ENCODE assay signal across 1 cellular context in the genomic region with DNA sequence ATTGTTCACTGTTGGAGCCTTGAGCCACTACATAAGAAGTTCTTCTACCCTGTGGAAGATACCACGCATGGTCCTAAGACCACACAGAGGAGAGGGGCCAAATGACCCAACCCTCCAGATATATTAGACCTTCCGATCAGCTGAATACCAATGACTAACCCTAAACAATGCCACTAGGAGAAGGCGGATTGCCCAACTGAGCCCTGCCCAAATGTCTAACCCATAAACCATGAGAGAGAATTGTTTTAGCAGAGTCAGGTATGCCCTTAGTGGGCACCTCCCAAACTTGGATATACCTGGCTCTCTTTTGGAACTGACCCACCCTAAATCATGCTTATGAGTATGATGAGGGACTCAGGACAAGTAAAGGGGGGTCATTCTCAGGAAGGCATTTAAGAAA.
TF ChIP-seq lines count a peak whose summit lies in the region.

No MANE protein-coding gene starts in this region.

TF ChIP-seq in GM23338, 12 proteins besides CTCF, POLR2A, EP300 and RAD21 (continued from another document):
- TF ChIP-seq, protein P1, sequence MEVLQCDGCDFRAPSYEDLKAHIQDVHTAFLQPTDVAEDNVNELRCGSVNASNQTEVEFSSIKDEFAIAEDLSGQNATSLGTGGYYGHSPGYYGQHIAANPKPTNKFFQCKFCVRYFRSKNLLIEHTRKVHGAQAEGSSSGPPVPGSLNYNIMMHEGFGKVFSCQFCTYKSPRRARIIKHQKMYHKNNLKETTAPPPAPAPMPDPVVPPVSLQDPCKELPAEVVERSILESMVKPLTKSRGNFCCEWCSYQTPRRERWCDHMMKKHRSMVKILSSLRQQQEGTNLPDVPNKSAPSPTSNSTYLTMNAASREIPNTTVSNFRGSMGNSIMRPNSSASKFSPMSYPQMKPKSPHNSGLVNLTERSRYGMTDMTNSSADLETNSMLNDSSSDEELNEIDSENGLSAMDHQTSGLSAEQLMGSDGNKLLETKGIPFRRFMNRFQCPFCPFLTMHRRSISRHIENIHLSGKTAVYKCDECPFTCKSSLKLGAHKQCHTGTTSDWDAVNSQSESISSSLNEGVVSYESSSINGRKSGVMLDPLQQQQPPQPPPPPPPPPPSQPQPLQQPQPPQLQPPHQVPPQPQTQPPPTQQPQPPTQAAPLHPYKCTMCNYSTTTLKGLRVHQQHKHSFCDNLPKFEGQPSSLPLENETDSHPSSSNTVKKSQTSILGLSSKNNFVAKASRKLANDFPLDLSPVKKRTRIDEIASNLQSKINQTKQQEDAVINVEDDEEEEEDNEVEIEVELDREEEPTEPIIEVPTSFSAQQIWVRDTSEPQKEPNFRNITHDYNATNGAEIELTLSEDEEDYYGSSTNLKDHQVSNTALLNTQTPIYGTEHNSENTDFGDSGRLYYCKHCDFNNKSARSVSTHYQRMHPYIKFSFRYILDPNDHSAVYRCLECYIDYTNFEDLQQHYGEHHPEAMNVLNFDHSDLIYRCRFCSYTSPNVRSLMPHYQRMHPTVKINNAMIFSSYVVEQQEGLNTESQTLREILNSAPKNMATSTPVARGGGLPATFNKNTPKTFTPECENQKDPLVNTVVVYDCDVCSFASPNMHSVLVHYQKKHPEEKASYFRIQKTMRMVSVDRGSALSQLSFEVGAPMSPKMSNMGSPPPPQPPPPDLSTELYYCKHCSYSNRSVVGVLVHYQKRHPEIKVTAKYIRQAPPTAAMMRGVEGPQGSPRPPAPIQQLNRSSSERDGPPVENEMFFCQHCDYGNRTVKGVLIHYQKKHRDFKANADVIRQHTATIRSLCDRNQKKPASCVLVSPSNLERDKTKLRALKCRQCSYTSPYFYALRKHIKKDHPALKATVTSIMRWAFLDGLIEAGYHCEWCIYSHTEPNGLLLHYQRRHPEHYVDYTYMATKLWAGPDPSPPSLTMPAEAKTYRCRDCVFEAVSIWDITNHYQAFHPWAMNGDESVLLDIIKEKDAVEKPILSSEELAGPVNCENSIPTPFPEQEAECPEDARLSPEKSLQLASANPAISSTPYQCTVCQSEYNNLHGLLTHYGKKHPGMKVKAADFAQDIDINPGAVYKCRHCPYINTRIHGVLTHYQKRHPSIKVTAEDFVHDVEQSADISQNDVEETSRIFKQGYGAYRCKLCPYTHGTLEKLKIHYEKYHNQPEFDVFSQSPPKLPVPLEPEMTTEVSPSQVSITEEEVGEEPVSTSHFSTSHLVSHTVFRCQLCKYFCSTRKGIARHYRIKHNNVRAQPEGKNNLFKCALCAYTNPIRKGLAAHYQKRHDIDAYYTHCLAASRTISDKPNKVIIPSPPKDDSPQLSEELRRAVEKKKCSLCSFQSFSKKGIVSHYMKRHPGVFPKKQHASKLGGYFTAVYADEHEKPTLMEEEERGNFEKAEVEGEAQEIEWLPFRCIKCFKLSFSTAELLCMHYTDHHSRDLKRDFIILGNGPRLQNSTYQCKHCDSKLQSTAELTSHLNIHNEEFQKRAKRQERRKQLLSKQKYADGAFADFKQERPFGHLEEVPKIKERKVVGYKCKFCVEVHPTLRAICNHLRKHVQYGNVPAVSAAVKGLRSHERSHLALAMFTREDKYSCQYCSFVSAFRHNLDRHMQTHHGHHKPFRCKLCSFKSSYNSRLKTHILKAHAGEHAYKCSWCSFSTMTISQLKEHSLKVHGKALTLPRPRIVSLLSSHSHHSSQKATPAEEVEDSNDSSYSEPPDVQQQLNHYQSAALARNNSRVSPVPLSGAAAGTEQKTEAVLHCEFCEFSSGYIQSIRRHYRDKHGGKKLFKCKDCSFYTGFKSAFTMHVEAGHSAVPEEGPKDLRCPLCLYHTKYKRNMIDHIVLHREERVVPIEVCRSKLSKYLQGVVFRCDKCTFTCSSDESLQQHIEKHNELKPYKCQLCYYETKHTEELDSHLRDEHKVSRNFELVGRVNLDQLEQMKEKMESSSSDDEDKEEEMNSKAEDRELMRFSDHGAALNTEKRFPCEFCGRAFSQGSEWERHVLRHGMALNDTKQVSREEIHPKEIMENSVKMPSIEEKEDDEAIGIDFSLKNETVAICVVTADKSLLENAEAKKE (CRISPR knock-in tag; IDR thresholded peaks at IDR 0.05) = no peak
- TF ChIP-seq POLR2AphosphoS5 (IDR thresholded peaks at IDR 0.05; ENCODE audit: low read depth) (no peak), JUNB (IDR thresholded peaks at IDR 0.05; ENCODE audit: unreplicated experiment) (no peak), NANOG (IDR thresholded peaks at IDR 0.05; ENCODE audit: borderline replicate concordance) (no peak), CREB1 (CRISPR knock-in tag; IDR thresholded peaks at IDR 0.05; ENCODE audit: low read depth) (no peak), ZNF114 (CRISPR knock-in tag; IDR thresholded peaks at IDR 0.05) (no peak), EZH2 (IDR thresholded peaks at IDR 0.05; ENCODE audit: low read depth, unreplicated experiment) (no peak), STAT1 (IDR thresholded peaks at IDR 0.05; ENCODE audit: unreplicated experiment) (no peak), ZNF331 (CRISPR knock-in tag; IDR thresholded peaks at IDR 0.05; ENCODE audit: low read depth) (no peak)
- TF ChIP-seq, protein P2, sequence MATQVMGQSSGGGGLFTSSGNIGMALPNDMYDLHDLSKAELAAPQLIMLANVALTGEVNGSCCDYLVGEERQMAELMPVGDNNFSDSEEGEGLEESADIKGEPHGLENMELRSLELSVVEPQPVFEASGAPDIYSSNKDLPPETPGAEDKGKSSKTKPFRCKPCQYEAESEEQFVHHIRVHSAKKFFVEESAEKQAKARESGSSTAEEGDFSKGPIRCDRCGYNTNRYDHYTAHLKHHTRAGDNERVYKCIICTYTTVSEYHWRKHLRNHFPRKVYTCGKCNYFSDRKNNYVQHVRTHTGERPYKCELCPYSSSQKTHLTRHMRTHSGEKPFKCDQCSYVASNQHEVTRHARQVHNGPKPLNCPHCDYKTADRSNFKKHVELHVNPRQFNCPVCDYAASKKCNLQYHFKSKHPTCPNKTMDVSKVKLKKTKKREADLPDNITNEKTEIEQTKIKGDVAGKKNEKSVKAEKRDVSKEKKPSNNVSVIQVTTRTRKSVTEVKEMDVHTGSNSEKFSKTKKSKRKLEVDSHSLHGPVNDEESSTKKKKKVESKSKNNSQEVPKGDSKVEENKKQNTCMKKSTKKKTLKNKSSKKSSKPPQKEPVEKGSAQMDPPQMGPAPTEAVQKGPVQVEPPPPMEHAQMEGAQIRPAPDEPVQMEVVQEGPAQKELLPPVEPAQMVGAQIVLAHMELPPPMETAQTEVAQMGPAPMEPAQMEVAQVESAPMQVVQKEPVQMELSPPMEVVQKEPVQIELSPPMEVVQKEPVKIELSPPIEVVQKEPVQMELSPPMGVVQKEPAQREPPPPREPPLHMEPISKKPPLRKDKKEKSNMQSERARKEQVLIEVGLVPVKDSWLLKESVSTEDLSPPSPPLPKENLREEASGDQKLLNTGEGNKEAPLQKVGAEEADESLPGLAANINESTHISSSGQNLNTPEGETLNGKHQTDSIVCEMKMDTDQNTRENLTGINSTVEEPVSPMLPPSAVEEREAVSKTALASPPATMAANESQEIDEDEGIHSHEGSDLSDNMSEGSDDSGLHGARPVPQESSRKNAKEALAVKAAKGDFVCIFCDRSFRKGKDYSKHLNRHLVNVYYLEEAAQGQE (IDR thresholded peaks at IDR 0.05; ENCODE audit: unreplicated experiment) = no peak
- TF ChIP-seq, protein P3, sequence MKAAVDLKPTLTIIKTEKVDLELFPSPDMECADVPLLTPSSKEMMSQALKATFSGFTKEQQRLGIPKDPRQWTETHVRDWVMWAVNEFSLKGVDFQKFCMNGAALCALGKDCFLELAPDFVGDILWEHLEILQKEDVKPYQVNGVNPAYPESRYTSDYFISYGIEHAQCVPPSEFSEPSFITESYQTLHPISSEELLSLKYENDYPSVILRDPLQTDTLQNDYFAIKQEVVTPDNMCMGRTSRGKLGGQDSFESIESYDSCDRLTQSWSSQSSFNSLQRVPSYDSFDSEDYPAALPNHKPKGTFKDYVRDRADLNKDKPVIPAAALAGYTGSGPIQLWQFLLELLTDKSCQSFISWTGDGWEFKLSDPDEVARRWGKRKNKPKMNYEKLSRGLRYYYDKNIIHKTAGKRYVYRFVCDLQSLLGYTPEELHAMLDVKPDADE (IDR thresholded peaks at IDR 0.05) = no peak
